ENCODE assay signal across 1 cellular context in the genomic region with DNA sequence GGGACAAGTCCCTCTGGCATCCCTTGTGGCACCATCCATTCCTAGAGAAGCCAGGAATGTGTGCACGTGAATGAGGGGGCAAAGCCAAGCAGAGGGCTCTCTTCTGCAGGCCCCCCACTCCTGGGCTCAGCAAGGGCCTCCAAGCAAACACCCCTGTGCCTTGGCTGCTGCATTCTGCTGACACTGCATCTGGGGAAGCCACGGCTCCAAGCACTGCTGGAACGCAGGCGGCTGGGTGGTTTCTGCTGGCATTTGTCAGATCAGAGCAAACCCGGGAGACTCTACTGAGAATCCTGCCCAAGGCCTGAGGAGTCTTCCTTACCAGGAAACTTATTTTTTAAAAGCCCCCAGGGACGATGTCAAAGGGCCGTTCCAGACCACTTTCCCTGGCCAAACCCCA.
TF ChIP-seq lines count a peak whose summit lies in the region.

No MANE protein-coding gene starts in this region.

TF ChIP-seq in K562, 482 proteins besides CTCF, POLR2A, EP300 and RAD21:
- TF ChIP-seq ZNF316 (IDR thresholded peaks at IDR 0.05) (peak; percentile 59), ZNF740 (CRISPR knock-in tag; IDR thresholded peaks at IDR 0.05) (no peak), ZNF740 (tag; IDR thresholded peaks at IDR 0.05) (no peak)
